ENCODE assay signal across 17 cellular contexts in genomic region chr20:35334511-35335101, GRCh38. TPM values are rescaled to one million over a fixed set of nuclear protein-coding genes. Genes with fewer than 3 reads are reported as not detected.
DNase-seq lines count a peak whose midpoint lies in the region; ATAC-seq and TF ChIP-seq lines count a peak whose summit lies in the region.
"Had no signal": no experiment of that assay in that cellular context is flagged by ENCODE, and none has a peak within 500 bp of the region (broad histone marks: within the 10 kb centered on the region; RNA-seq: fewer than 3 reads in every experiment).

No MANE protein-coding gene starts in this region.

- no peaks in the 10 kb centered on the region for H3K27me3 ChIP-seq in smooth muscle cell (ENCODE audit: low read depth)
- H3K27me3 ChIP-seq: SJSA1 had no signal

- H4K20me1 ChIP-seq in smooth muscle cell (ENCODE audit: low read depth): no peaks in the 10 kb centered on the region

- no peak overlapping the region for H2AFZ ChIP-seq in smooth muscle cell (ENCODE audit: low read depth)

- H3K4me3 Mint-ChIP-seq in chondrocyte (ENCODE audit: unreplicated experiment): no peak overlapping the region
- H3K4me3 Mint-ChIP-seq: CD14-positive monocyte had no signal

- H3K27ac ChIP-seq in smooth muscle cell (ENCODE audit: low read depth): peak overlapping the region; percentile 34
- H3K27ac ChIP-seq: RWPE1, SJSA1 had no signal

- H3K27ac Mint-ChIP-seq in chondrocyte (ENCODE audit: unreplicated experiment): peak overlapping the region; percentile 66
- H3K27ac Mint-ChIP-seq: CD14-positive monocyte had no signal

- no peaks in the 10 kb centered on the region for H3K9me3 Mint-ChIP-seq in chondrocyte (ENCODE audit: low read depth)
- H3K9me3 Mint-ChIP-seq: CD14-positive monocyte had no signal

- H3F3A ChIP-seq in smooth muscle cell (ENCODE audit: low read depth): peaks cover 11% of the 10 kb centered on the region

- H3K9me3 ChIP-seq in smooth muscle cell (replicated peaks; ENCODE audit: low read depth): no peaks in the 10 kb centered on the region
- H3K9me3 ChIP-seq: SJSA1 had no signal

- no peaks in the 10 kb centered on the region for H3K36me3 ChIP-seq in smooth muscle cell (ENCODE audit: low read depth)

- no peaks in the 10 kb centered on the region for H3K79me2 ChIP-seq in smooth muscle cell (ENCODE audit: low read depth)

- no peaks in the 10 kb centered on the region for H3K27me3 Mint-ChIP-seq in chondrocyte (ENCODE audit: low read depth)

- H3K4me1 Mint-ChIP-seq in chondrocyte (ENCODE audit: low read depth): peaks cover 57% of the 10 kb centered on the region
- H3K4me1 Mint-ChIP-seq: CD14-positive monocyte had no signal

- no peaks in the 10 kb centered on the region for H3K36me3 Mint-ChIP-seq in chondrocyte (ENCODE audit: low read depth)

- no peak overlapping the region for H3K4me3 ChIP-seq in smooth muscle cell
- H3K4me3 ChIP-seq: K562, SJSA1 had no signal

- WGBS in smooth muscle cell (ENCODE audit: low lambda C conversion rate): 50% methylated on average over 4 of the region's 4 CpGs

- no peak for TF ChIP-seq CTCF in chondrocyte (IDR thresholded peaks at IDR 0.05)
- TF ChIP-seq CTCF in smooth muscle cell (IDR thresholded peaks at IDR 0.05; ENCODE audit: borderline replicate concordance, insufficient read depth, poor library complexity, severe bottlenecking): no peak

- no peak for ATAC-seq in HG03457 (IDR thresholded peaks at IDR 0.05; ENCODE audit: unreplicated experiment)
- ATAC-seq: K562 had no signal

- H3K4me1 ChIP-seq in smooth muscle cell (ENCODE audit: low read depth): peaks cover 10% of the 10 kb centered on the region

- H3K9ac ChIP-seq in smooth muscle cell (ENCODE audit: low read depth): no peak overlapping the region

- no peak overlapping the region for H3K4me2 ChIP-seq in smooth muscle cell

- DNase-seq in LHCN-M2 (ENCODE audit: low read depth) (peak; percentile 39), chondrocyte (ENCODE audit: low spot score) (no peak), left kidney (ENCODE audit: low read depth, low spot score) (peak; percentile 39), smooth muscle cell (lab: John Stamatoyannopoulos, UW; ENCODE audit: unreplicated experiment) (no peak), mesenteric fat pad (ENCODE audit: low spot score) (no peak), DMS79 treated with DMSO at 0.1 percent for 48 hours (lab: John Stamatoyannopoulos, UW) (no peak), COR-L47 (lab: John Stamatoyannopoulos, UW) (no peak)
- DNase-seq: NCI-H1436, NCI-H2029, NCI-H2171 treated with DMSO at 0.1 percent for 48 hours, NCI-H774 had no signal

RNA-seq across cellular contexts. Expression of gene FAM83C, which starts 42.4 kb away (rescaled TPM):
- total RNA-seq in LHCN-M2 (2014; rRNA removed) (not detected in 2 replicates), chondrocyte (not detected in 3 replicates), smooth muscle cell (0.27 and 0.49 TPM in 2 replicates), mesenteric fat pad (not detected)
- polyA plus RNA-seq in LHCN-M2 (2012): 0.01 TPM
- polyA plus RNA-seq in smooth muscle cell: 0.05 TPM in 1 of 2 replicates, not detected in the other
- total RNA-seq: K562, NCI-H460, SJSA1 had no signal
- polyA plus RNA-seq: CD14-positive monocyte, K562 had no signal

RNA-seq across cellular contexts. Expression of gene EIF6, which starts 50.0 kb away (rescaled TPM):
- total RNA-seq in LHCN-M2 (2014; rRNA removed) (265 and 277 TPM in 2 replicates), chondrocyte (117 to 125 TPM (median 123 TPM) in 3 replicates), smooth muscle cell (76.4 and 110 TPM in 2 replicates), mesenteric fat pad (93.1 TPM)
- 351 TPM for polyA plus RNA-seq in LHCN-M2 (2012)
- 179 and 251 TPM in 2 replicates for polyA plus RNA-seq in smooth muscle cell

RNA-seq across cellular contexts. Expression of gene MMP24OS, which starts 56.7 kb away (rescaled TPM):
- 28.1 and 33.6 TPM in 2 replicates for total RNA-seq in LHCN-M2 (2014; rRNA removed)
- polyA plus RNA-seq in LHCN-M2 (2012): 217 TPM
- 89.8 to 94.6 TPM (median 91.5 TPM) in 3 replicates for total RNA-seq in chondrocyte
- total RNA-seq in smooth muscle cell: 14.3 and 22.7 TPM in 2 replicates
- polyA plus RNA-seq in smooth muscle cell: 43.7 and 44.7 TPM in 2 replicates
- total RNA-seq in mesenteric fat pad: 87.6 TPM

Comparison
In these comparisons a context has a peak if more than half of its experiments do, and no peak if none do; other contexts are left out.
1. DNase-seq: peak in LHCN-M2 (single experiment) and left kidney (single experiment); none in chondrocyte (single experiment), smooth muscle cell (single experiment), mesenteric fat pad (single experiment), DMS79 treated with DMSO at 0.1 percent for 48 hours (single experiment) and COR-L47 (single experiment).